Comparison of ENCODE assay signal across 12 cellular contexts in genomic region chr1:59446257-59446901, GRCh38.
DNase-seq lines count a peak whose midpoint lies in the region; ATAC-seq and TF ChIP-seq lines count a peak whose summit lies in the region.
"Had no signal": no experiment of that assay in that cellular context is flagged by ENCODE, and none has a peak within 500 bp of the region (broad histone marks: within the 10 kb centered on the region; RNA-seq: fewer than 3 reads in every experiment).

No MANE protein-coding gene starts in this region.

- no peak overlapping the region for H3K9ac ChIP-seq in PC-3 (ENCODE audit: low read length)

- BruUV-seq in PC-3 (replicated peaks; lab: Mats Ljungman, UMichigan) = no TSS peak

- peak; percentile 66 for DNase-seq in AG20443 (ENCODE audit: low spot score)
- DNase-seq in PC-3 = peak; percentile 79
- DNase-seq in fibroblast of pulmonary artery (ENCODE audit: low read depth) = peak; percentile 78
- no peak for DNase-seq in omental fat pad (ENCODE audit: low spot score)
- no peak for DNase-seq in NK-92 (lab: John Stamatoyannopoulos, UW; ENCODE audit: unreplicated experiment)
- no peak for DNase-seq in T-helper 2 cell treated with Interferon-gamma antibody and Interleukin-4, amounts not matched to agents 5 μg/mL and 100 μg/mL, for 36 hours (ENCODE audit: low spot score)
- no peak for DNase-seq in NCI-H187 treated with DMSO at 0.1 percent for 48 hours (lab: John Stamatoyannopoulos, UW)
- DNase-seq: Caco-2, NCI-H226 had no signal

- no peaks in the 10 kb centered on the region for H3K27me3 ChIP-seq in PC-3 (ENCODE audit: low read length)

- intact Hi-C loops in PC-3 (cut with micrococcal nuclease) = loop anchor here (2.0 to 10.0 kb wide), 2 partner anchors 30 to 302 kb away; no protein-coding TSS in a partner anchor

- H3K4me3 Mint-ChIP-seq in T-helper 2 cell treated with Interferon-gamma antibody and Interleukin-4, amounts not matched to agents 5 μg/mL and 100 μg/mL, for 36 hours = no peak overlapping the region
- H3K4me3 Mint-ChIP-seq: memory B cell had no signal

- CTCF ChIA-PET in PC-3 (lab: Charles Lee) = interaction anchor here (0.6 kb wide), 1 partner anchor 31 kb away, joined by 3 read pairs; no protein-coding TSS in a partner anchor

- POLR2A ChIA-PET in PC-3 (lab: Charles Lee; ENCODE audit: unreplicated experiment) = interaction anchor here (0.5 to 0.7 kb wide), 4 partner anchors 39 to 794 kb away, joined by 3 to 6 read pairs (median 6); no protein-coding TSS in a partner anchor

- H3K9me3 Mint-ChIP-seq in T-helper 2 cell treated with Interferon-gamma antibody and Interleukin-4, amounts not matched to agents 5 μg/mL and 100 μg/mL, for 36 hours = no peaks in the 10 kb centered on the region
- H3K9me3 Mint-ChIP-seq: memory B cell had no signal

- peaks cover 8% of the 10 kb centered on the region for H3K4me1 Mint-ChIP-seq in T-helper 2 cell treated with Interferon-gamma antibody and Interleukin-4, amounts not matched to agents 5 μg/mL and 100 μg/mL, for 36 hours (ENCODE audit: low read depth)

- H3K79me2 ChIP-seq in PC-3 (ENCODE audit: low read length) = no peaks in the 10 kb centered on the region

- H3K27me3 Mint-ChIP-seq in T-helper 2 cell treated with Interferon-gamma antibody and Interleukin-4, amounts not matched to agents 5 μg/mL and 100 μg/mL, for 36 hours (ENCODE audit: low read depth) = no peaks in the 10 kb centered on the region
- H3K27me3 Mint-ChIP-seq: memory B cell had no signal

- H3F3A ChIP-seq in PC-3 (ENCODE audit: low read length, unreplicated experiment) = no peaks in the 10 kb centered on the region

- no peaks in the 10 kb centered on the region for H3K36me3 Mint-ChIP-seq in T-helper 2 cell treated with Interferon-gamma antibody and Interleukin-4, amounts not matched to agents 5 μg/mL and 100 μg/mL, for 36 hours (ENCODE audit: low read depth)

- no peaks in the 10 kb centered on the region for H4K20me1 ChIP-seq in PC-3 (ENCODE audit: low read length)

- H3K9me2 ChIP-seq in PC-3 (replicated peaks; ENCODE audit: low read length) = no peaks in the 10 kb centered on the region

- H3K27ac ChIP-seq in PC-3 (ENCODE audit: low read length) = peak overlapping the region; percentile 48

- peaks cover 56% of the 10 kb centered on the region for H3K4me1 ChIP-seq in PC-3 (ENCODE audit: insufficient read depth, low read length)
- H3K4me1 ChIP-seq: Caco-2 had no signal

- H2AFZ ChIP-seq in PC-3 (ENCODE audit: low read length) = no peak overlapping the region

- H3K4me2 ChIP-seq in PC-3 (ENCODE audit: low read length) = no peak overlapping the region

- TF ChIP-seq CTCF in PC-3 (conservative IDR thresholded peaks at IDR 0.05; ENCODE audit: low read depth, low read length) (no peak), fibroblast of pulmonary artery (IDR thresholded peaks at IDR 0.05; ENCODE audit: low read length, missing control alignments) (no peak), omental fat pad (IDR thresholded peaks at IDR 0.05) (no peak)

- no peaks in the 10 kb centered on the region for H3K9me3 ChIP-seq in PC-3 (ENCODE audit: low read length)
- H3K9me3 ChIP-seq: Caco-2 had no signal

- H3K27ac Mint-ChIP-seq in T-helper 2 cell treated with Interferon-gamma antibody and Interleukin-4, amounts not matched to agents 5 μg/mL and 100 μg/mL, for 36 hours = no peak overlapping the region

- H3K36me3 ChIP-seq in PC-3 (ENCODE audit: low read depth, low read length) = no peaks in the 10 kb centered on the region

- H3K4me3 ChIP-seq in PC-3 (ENCODE audit: low read length) = no peak overlapping the region
- H3K4me3 ChIP-seq in fibroblast of pulmonary artery (replicated peaks; ENCODE audit: low read depth, low read length) = no peak overlapping the region

- ATAC-seq in PC-3 (peak; percentile 57), omental fat pad (ENCODE audit: low FRiP score) (peak; percentile 73), GM21576 (IDR thresholded peaks at IDR 0.05; ENCODE audit: unreplicated experiment) (no peak)
- ATAC-seq: activated CD4-positive, CD25-positive, alpha-beta regulatory T cell treated with anti-CD3 and anti-CD28 coated beads, Interleukin-2, amount 50 U/mL, for 24 hours had no signal

Comparison
In these comparisons a context has a peak if more than half of its experiments do, and no peak if none do; other contexts are left out.
1. DNase-seq: peak in AG20443 (single experiment), PC-3 (single experiment) and fibroblast of pulmonary artery (single experiment); none in omental fat pad (single experiment), NK-92 (single experiment), T-helper 2 cell treated with Interferon-gamma antibody and Interleukin-4, amounts not matched to agents 5 μg/mL and 100 μg/mL, for 36 hours (single experiment) and NCI-H187 treated with DMSO at 0.1 percent for 48 hours (single experiment).